In the genomic region with DNA sequence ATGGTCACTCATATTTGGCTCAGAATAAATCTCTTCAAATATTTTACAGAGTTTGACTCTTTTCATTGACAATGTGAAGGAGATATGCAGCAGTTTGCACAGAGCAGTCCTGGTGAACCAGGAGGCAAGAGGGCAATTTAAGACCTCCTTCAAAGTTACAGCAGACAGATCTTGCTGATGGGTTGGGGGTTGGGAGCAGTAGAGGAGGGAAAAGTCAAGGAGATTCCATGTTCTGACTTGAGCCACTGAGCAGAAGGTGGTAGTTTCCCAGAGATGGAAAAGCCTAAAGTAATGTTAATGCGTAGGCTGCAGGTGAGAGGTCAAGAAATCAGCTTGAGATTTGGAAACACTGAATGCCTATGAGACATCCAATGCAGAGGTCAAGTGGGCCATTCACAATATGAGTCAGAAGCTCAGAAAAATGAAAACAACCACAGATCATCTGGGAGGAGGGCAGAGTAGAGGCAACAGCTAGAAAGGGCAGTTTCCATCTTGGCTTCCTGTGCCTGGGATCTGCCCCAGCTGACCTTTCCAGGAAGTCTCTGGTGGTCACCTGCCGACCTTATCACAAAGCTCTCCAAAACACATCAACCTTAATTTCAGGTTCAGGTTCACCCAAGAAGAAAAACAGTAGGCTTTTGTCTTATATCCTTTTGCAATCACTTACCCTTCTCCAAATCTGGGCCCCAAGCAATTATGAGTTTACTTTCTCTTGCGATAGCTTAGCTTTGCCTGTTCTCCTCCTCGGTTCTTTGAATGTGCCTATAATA, we compare ENCODE assay signal across 15 cellular contexts.
DNase-seq lines count a peak whose midpoint lies in the region; ATAC-seq and TF ChIP-seq lines count a peak whose summit lies in the region.
"Had no signal": no experiment of that assay in that cellular context is flagged by ENCODE, and none has a peak within 500 bp of the region (broad histone marks: within the 10 kb centered on the region; RNA-seq: fewer than 3 reads in every experiment).

No MANE protein-coding gene starts in this region.

- no peaks in the 10 kb centered on the region for H3K36me3 ChIP-seq in GM23248 (ENCODE audit: low read depth)
- no peaks in the 10 kb centered on the region for H3K36me3 ChIP-seq in H7 (replicated peaks; ENCODE audit: control insufficient read depth, insufficient read depth, low read length)
- H3K36me3 ChIP-seq: neutrophil, thyroid gland had no signal

- H3K27ac ChIP-seq in GM23248, result peak overlapping the region; percentile 20; the same call in 1 of the 2 replicates
- H3K27ac ChIP-seq: neutrophil, SK-N-MC, thyroid gland had no signal

- TF ChIP-seq CTCF in fibroblast of pulmonary artery (IDR thresholded peaks at IDR 0.05; ENCODE audit: low read length, missing control alignments), result no peak

- H3K4me3 Mint-ChIP-seq in T-helper 2 cell treated with Interferon-gamma antibody and Interleukin-4, amounts not matched to agents 5 μg/mL and 100 μg/mL, for 36 hours, result no peak overlapping the region
- H3K4me3 Mint-ChIP-seq: activated CD4-positive, alpha-beta T cell treated with anti-CD3 and anti-CD28 coated beads for 36 hours; activated naive CD4-positive, alpha-beta T cell treated with anti-CD3 and anti-CD28 coated beads for 36 hours had no signal

- 54 to 63% methylated on average over 4 of the region's 4 CpGs for WGBS in GM23248 (ENCODE audit: low coverage in 1 of 2, low lambda C conversion rate in 2 of 2, missing lambda C conversion rate in 2 of 2), 2 experiments

- H3K4me2 ChIP-seq in GM23248 (ENCODE audit: unreplicated experiment), result peak overlapping the region; percentile 33

- in situ Hi-C loops in GM23248 (cut with MboI), result no loop called here

- H3K27me3 ChIP-seq in GM23248 (replicated peaks; ENCODE audit: insufficient read depth), result no peaks in the 10 kb centered on the region
- no peaks in the 10 kb centered on the region for H3K27me3 ChIP-seq in H7 (ENCODE audit: control insufficient read depth, insufficient read depth, low read length)
- H3K27me3 ChIP-seq: neutrophil, thyroid gland had no signal

- no peaks in the 10 kb centered on the region for H3K9me3 ChIP-seq in GM23248 (ENCODE audit: low read depth)
- H3K9me3 ChIP-seq: neutrophil, thyroid gland had no signal

- H3K4me1 Mint-ChIP-seq in T-helper 2 cell treated with Interferon-gamma antibody and Interleukin-4, amounts not matched to agents 5 μg/mL and 100 μg/mL, for 36 hours (ENCODE audit: low read depth), result peaks cover 3% of the 10 kb centered on the region
- H3K4me1 Mint-ChIP-seq: activated CD4-positive, alpha-beta T cell treated with anti-CD3 and anti-CD28 coated beads for 36 hours had no signal

- H3K9me3 Mint-ChIP-seq in T-helper 2 cell treated with Interferon-gamma antibody and Interleukin-4, amounts not matched to agents 5 μg/mL and 100 μg/mL, for 36 hours, result peaks cover 42% of the 10 kb centered on the region

- H3K36me3 Mint-ChIP-seq in T-helper 2 cell treated with Interferon-gamma antibody and Interleukin-4, amounts not matched to agents 5 μg/mL and 100 μg/mL, for 36 hours (ENCODE audit: low read depth), result no peaks in the 10 kb centered on the region

- no peak for ATAC-seq in GM19463 (IDR thresholded peaks at IDR 0.05; ENCODE audit: unreplicated experiment)
- ATAC-seq: activated CD4-positive, alpha-beta T cell treated with anti-CD3 and anti-CD28 coated beads for 36 hours; K562 had no signal

- peaks cover 11% of the 10 kb centered on the region; the same call in 1 of the 2 replicates for H3F3A ChIP-seq in GM23248 (ENCODE audit: insufficient read depth)

- H3K4me3 ChIP-seq in GM23248 (no peak overlapping the region), fibroblast of pulmonary artery (replicated peaks; ENCODE audit: low read depth, low read length) (no peak overlapping the region), skeletal muscle cell (ENCODE audit: low read depth, low read length) (no peak overlapping the region), H7 (ENCODE audit: insufficient read depth, low read depth, low read length) (no peak overlapping the region)
- H3K4me3 ChIP-seq: K562, SK-N-MC, thyroid gland had no signal

- no peaks in the 10 kb centered on the region for H3K79me2 ChIP-seq in GM23248 (ENCODE audit: insufficient read depth)

- DNase-seq in GM23248 (peak; percentile 79), RPMI7951 (ENCODE audit: low read depth) (peak; percentile 90), fibroblast of pulmonary artery (ENCODE audit: low read depth) (peak; percentile 60), skeletal muscle cell (ENCODE audit: low read depth) (peak; percentile 71), H7 (no peak)
- no peak for DNase-seq in stimulated activated CD4-positive, alpha-beta T cell treated with anti-CD3 and anti-CD28 coated beads, Interleukin-1b, Interleukin-23, amount 100 ng/mL, for 48 hours
- no peak for DNase-seq in T-helper 2 cell treated with Interferon-gamma antibody and Interleukin-4, amounts not matched to agents 5 μg/mL and 100 μg/mL, for 36 hours (ENCODE audit: low spot score)
- DNase-seq: activated CD4-positive, alpha-beta T cell treated with anti-CD3 and anti-CD28 coated beads for 36 hours; activated naive CD4-positive, alpha-beta T cell treated with anti-CD3 and anti-CD28 coated beads for 36 hours; Calu3; thyroid gland had no signal

- no peaks in the 10 kb centered on the region for H4K20me1 ChIP-seq in GM23248 (ENCODE audit: insufficient read depth)

- H3K27me3 Mint-ChIP-seq in T-helper 2 cell treated with Interferon-gamma antibody and Interleukin-4, amounts not matched to agents 5 μg/mL and 100 μg/mL, for 36 hours (ENCODE audit: low read depth), result peaks cover 1% of the 10 kb centered on the region

- H3K4me1 ChIP-seq in GM23248 (ENCODE audit: insufficient read depth), result peaks cover 27% of the 10 kb centered on the region

- no peak overlapping the region for H3K9ac ChIP-seq in GM23248

- H3K9me2 ChIP-seq in GM23248 (ENCODE audit: insufficient read depth), result no peaks in the 10 kb centered on the region

- H3K27ac Mint-ChIP-seq in T-helper 2 cell treated with Interferon-gamma antibody and Interleukin-4, amounts not matched to agents 5 μg/mL and 100 μg/mL, for 36 hours, result no peak overlapping the region
- H3K27ac Mint-ChIP-seq: activated CD4-positive, alpha-beta T cell treated with anti-CD3 and anti-CD28 coated beads for 36 hours; activated naive CD4-positive, alpha-beta T cell treated with anti-CD3 and anti-CD28 coated beads for 36 hours had no signal

- no peak overlapping the region for H2AFZ ChIP-seq in GM23248

Comparison
In these comparisons a context has a peak if more than half of its experiments do, and no peak if none do; other contexts are left out.
1. DNase-seq: peak in GM23248 (single experiment), RPMI7951 (single experiment), fibroblast of pulmonary artery (single experiment) and skeletal muscle cell (single experiment); none in H7 (single experiment), stimulated activated CD4-positive, alpha-beta T cell treated with anti-CD3 and anti-CD28 coated beads, Interleukin-1b, Interleukin-23, amount 100 ng/mL, for 48 hours (single experiment) and T-helper 2 cell treated with Interferon-gamma antibody and Interleukin-4, amounts not matched to agents 5 μg/mL and 100 μg/mL, for 36 hours (single experiment).